ENCODE assay signal across 8 cellular contexts in the genomic region with DNA sequence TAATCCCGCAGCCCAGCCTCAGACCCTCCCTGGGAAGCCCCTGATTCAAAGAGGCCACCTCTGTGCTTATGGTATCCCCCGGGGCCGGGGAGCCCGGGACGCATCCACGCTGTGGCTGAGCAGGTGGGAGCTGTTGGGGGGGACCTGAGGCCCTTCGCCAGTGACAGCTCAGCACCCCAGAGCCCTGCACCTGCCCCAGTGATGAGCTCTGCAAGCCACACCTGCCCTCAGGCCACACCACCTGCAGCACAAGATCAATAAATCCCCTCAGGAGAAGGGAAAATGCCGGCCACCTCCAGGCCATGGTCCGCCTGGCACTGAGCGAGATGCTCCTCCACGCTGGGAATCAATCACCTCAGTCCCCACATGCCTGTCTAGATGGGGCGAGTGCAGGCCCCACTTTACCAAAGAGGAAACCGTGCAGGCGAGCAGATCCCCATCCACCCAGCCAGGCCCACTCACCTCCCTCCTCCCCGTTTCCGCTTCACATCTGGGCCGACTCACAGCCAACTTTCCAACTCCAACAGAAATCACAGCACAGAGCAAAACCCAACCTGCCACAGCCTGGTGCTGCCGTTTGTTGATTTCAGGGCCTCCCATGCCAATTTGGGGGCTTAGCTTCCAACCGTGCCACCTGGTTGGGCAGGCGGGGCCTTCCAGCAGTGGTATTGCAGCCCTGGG.
DNase-seq lines count a peak whose midpoint lies in the region; ATAC-seq and TF ChIP-seq lines count a peak whose summit lies in the region.

No MANE protein-coding gene starts in this region.

- no peak for ATAC-seq in HG02623 (IDR thresholded peaks at IDR 0.05; ENCODE audit: unreplicated experiment)
- no peak for ATAC-seq in GM18907 (IDR thresholded peaks at IDR 0.05; ENCODE audit: unreplicated experiment)

- H3K27ac ChIP-seq in VCaP = peak overlapping the region; percentile 9; the same call in 1 of the 2 replicates

- peak; percentile 67 for DNase-seq in GM20000 (ENCODE audit: low spot score)
- peak; percentile 61 for DNase-seq in effector CD4-positive, alpha-beta T cell
- peak; percentile 50 for DNase-seq in stimulated activated CD8-positive, alpha-beta memory T cell treated with anti-CD3 and anti-CD28 coated beads, Interleukin-12 subunit alpha, Interleukin-12 subunit beta, amount 100 ng/mL, for 4 hours (ENCODE audit: low read depth)
- no peak for DNase-seq in NCI-H1436 (lab: John Stamatoyannopoulos, UW)
- no peak for DNase-seq in anterior cingulate cortex (lab: John Stamatoyannopoulos, UW)

- no peak for TF ChIP-seq CTCF in GM20000 (IDR thresholded peaks at IDR 0.05; ENCODE audit: extremely low read depth, missing control alignments)
- TF ChIP-seq CTCF in VCaP (conservative IDR thresholded peaks at IDR 0.05) = no peak

Comparison
In these comparisons a context has a peak if more than half of its experiments do, and no peak if none do; other contexts are left out.
1. DNase-seq: peak in GM20000 (single experiment), effector CD4-positive, alpha-beta T cell (single experiment) and stimulated activated CD8-positive, alpha-beta memory T cell treated with anti-CD3 and anti-CD28 coated beads, Interleukin-12 subunit alpha, Interleukin-12 subunit beta, amount 100 ng/mL, for 4 hours (single experiment); none in NCI-H1436 (single experiment) and anterior cingulate cortex (0 of 58).